In the genomic region with DNA sequence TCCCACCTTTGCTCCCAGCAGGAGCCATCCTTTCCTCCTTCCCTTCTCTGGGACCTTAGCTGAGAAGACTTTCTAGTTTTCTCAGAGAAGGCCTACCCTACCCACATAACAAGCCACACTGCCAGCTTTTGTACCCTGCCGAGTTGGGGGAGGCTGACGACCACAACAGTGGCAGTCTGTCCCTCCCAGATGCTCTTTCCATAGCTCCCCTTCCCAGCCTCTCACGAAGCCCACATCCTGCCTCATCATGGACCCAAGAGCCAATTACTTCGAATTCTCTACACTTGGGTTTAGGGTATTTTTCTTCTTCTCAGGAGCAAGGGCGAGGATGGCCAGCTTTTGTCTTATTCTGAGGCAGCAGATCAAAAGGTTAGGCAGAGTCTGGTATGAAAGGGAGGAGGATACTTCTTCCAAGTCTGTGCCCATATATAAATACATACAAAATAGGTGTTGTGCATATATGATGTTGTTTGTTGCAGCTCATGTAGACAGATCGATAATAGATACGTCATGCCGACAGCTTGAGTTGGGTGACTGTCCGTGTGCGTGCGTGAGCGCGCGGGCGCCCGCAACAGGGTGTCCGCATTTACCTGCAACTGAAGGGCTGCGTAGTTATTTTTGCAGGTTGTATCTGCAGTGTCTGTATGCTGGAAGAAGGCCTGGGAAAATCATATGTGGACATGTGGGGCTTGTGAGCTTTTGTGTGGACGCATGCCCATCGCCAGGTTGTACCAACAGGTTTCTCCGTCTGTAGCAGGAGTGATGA, we compare ENCODE assay signal across 3 cellular contexts.
TF ChIP-seq lines count a peak whose summit lies in the region.

No MANE protein-coding gene starts in this region.

TF ChIP-seq in A549, 52 proteins besides CTCF, POLR2A, EP300 and RAD21:
- TF ChIP-seq NFE2L2 (conservative IDR thresholded peaks at IDR 0.05; ENCODE audit: low read length): no peak
- no peak for TF ChIP-seq HOXA7 (CRISPR knock-in tag; IDR thresholded peaks at IDR 0.05)
- TF ChIP-seq KDM1A (IDR thresholded peaks at IDR 0.05; ENCODE audit: low read depth): no peak
- TF ChIP-seq HDAC2 (IDR thresholded peaks at IDR 0.05): no peak
- no peak for TF ChIP-seq JUN (IDR thresholded peaks at IDR 0.05)
- no peak for TF ChIP-seq FOSB (CRISPR knock-in tag; IDR thresholded peaks at IDR 0.05)
- TF ChIP-seq EHF (CRISPR knock-in tag; IDR thresholded peaks at IDR 0.05): no peak

TF ChIP-seq in HCT116, 20 proteins besides CTCF, POLR2A, EP300 and RAD21:
- TF ChIP-seq SP1 (IDR thresholded peaks at IDR 0.05; ENCODE audit: low read depth) (no peak), FOSL1 (IDR thresholded peaks at IDR 0.05; ENCODE audit: low read depth) (no peak), YY1 (IDR thresholded peaks at IDR 0.05; ENCODE audit: extremely low read depth, insufficient replicate concordance, low read depth, low read length) (no peak), SRF (IDR thresholded peaks at IDR 0.05; ENCODE audit: low read depth) (no peak), EZH2phosphoT487 (IDR thresholded peaks at IDR 0.05; ENCODE audit: borderline replicate concordance) (no peak), ELF1 (IDR thresholded peaks at IDR 0.05; ENCODE audit: borderline replicate concordance, low read depth) (no peak), TCF7L2 (IDR thresholded peaks at IDR 0.05; ENCODE audit: borderline replicate concordance, extremely low read depth, insufficient read depth, insufficient read length) (no peak), CBX3 (IDR thresholded peaks at IDR 0.05; ENCODE audit: low read depth) (no peak)

TF ChIP-seq in GM12878, 131 proteins besides CTCF, POLR2A, EP300 and RAD21:
- TF ChIP-seq TCF12 (IDR thresholded peaks at IDR 0.05; ENCODE audit: low read depth, low read length): no peak
TF ChIP-seq in GM12878: peak in this region for 0.
